1 cellular context compared by ENCODE assay signal in genomic region chr2:36469701-36470100, GRCh38.
TF ChIP-seq lines count a peak whose summit lies in the region.

No MANE protein-coding gene starts in this region.

TF ChIP-seq in IMR-90, 13 proteins besides CTCF, POLR2A, EP300 and RAD21 (continued from another document):
- no peak for TF ChIP-seq RFX5 (IDR thresholded peaks at IDR 0.05; ENCODE audit: low read depth, low read length)
- no peak for TF ChIP-seq USF2 (IDR thresholded peaks at IDR 0.05; ENCODE audit: low read depth, low read length)
- TF ChIP-seq MAZ (IDR thresholded peaks at IDR 0.05; ENCODE audit: borderline replicate concordance, low read depth, low read length): no peak
- TF ChIP-seq BHLHE40 (IDR thresholded peaks at IDR 0.05; ENCODE audit: low read depth, low read length): no peak
- no peak for TF ChIP-seq SMC3 (IDR thresholded peaks at IDR 0.05; ENCODE audit: low read depth, low read length)
- TF ChIP-seq FOS (IDR thresholded peaks at IDR 0.05; ENCODE audit: low read depth, low read length): no peak
- TF ChIP-seq MAFK (IDR thresholded peaks at IDR 0.05; ENCODE audit: low read depth, low read length): no peak
- TF ChIP-seq CEBPB (IDR thresholded peaks at IDR 0.05; ENCODE audit: low read depth, low read length): no peak
- TF ChIP-seq RCOR1 (IDR thresholded peaks at IDR 0.05; ENCODE audit: insufficient replicate concordance, low read length): no peak
- TF ChIP-seq NFE2L2 (IDR thresholded peaks at IDR 0.05; ENCODE audit: low read depth, low read length): no peak
- TF ChIP-seq ELK1 (IDR thresholded peaks at IDR 0.05; ENCODE audit: borderline replicate concordance, low read depth, low read length): no peak
- TF ChIP-seq MXI1 (IDR thresholded peaks at IDR 0.05; ENCODE audit: borderline replicate concordance, low read depth, low read length): no peak
TF ChIP-seq in IMR-90: peak in this region for 0.
